In genomic region chr9:33795819-33796218, GRCh38 we compare ENCODE assay signal across 25 cellular contexts. TPM values are rescaled to one million over a fixed set of nuclear protein-coding genes. Genes with fewer than 3 reads are reported as not detected.
DNase-seq lines count a peak whose midpoint lies in the region; ATAC-seq and TF ChIP-seq lines count a peak whose summit lies in the region.
"Had no signal": no experiment of that assay in that cellular context is flagged by ENCODE, and none has a peak within 500 bp of the region (broad histone marks: within the 10 kb centered on the region; RNA-seq: fewer than 3 reads in every experiment).

No MANE protein-coding gene starts in this region.

- H3K4me1 ChIP-seq in upper lobe of right lung, result no peaks in the 10 kb centered on the region
- H3K4me1 ChIP-seq: neural progenitor cell had no signal

- no peak overlapping the region for H3K4me3 Mint-ChIP-seq in T-helper 17 cell
- H3K4me3 Mint-ChIP-seq: activated CD4-positive, alpha-beta T cell treated with anti-CD3 and anti-CD28 coated beads for 36 hours; activated CD8-positive, alpha-beta T cell treated with anti-CD3 and anti-CD28 coated beads, Interleukin-2, amount 10 ng/mL, durations not matched to agents 7 days and 5 days; activated naive CD4-positive, alpha-beta T cell treated with anti-CD3 and anti-CD28 coated beads, Interleukin-2, amount 10 ng/mL, durations not matched to agents 7 days and 5 days; CD4-positive, alpha-beta T cell; neural progenitor cell had no signal

- H3K27me3 Mint-ChIP-seq in T-helper 17 cell, result peaks cover 74% of the 10 kb centered on the region

- no peaks in the 10 kb centered on the region for H3K27me3 ChIP-seq in upper lobe of right lung
- H3K27me3 ChIP-seq: brain microvascular endothelial cell, neural progenitor cell had no signal

- H3K9me3 ChIP-seq in T-helper 17 cell (ENCODE audit: control insufficient read depth, low read length, poor library complexity, severe bottlenecking) (peaks cover 2% of the 10 kb centered on the region), upper lobe of right lung (no peaks in the 10 kb centered on the region)

- H3K36me3 Mint-ChIP-seq in T-helper 17 cell (ENCODE audit: low read depth), result peaks cover 8% of the 10 kb centered on the region
- H3K36me3 Mint-ChIP-seq: activated naive CD4-positive, alpha-beta T cell treated with anti-CD3 and anti-CD28 coated beads, Interleukin-2, amount 10 ng/mL, durations not matched to agents 7 days and 5 days had no signal

- no peak for ATAC-seq in T-helper 17 cell
- peak; percentile 29 for ATAC-seq in left colon
- peak; percentile 57 for ATAC-seq in upper lobe of right lung
- ATAC-seq: activated CD4-positive, alpha-beta T cell treated with anti-CD3 and anti-CD28 coated beads for 36 hours; activated CD8-positive, alpha-beta T cell treated with anti-CD3 and anti-CD28 coated beads, Interleukin-2, amount 10 ng/mL, durations not matched to agents 7 days and 5 days; SK-N-SH treated with all-trans-retinoic acid at 6 μM for 48 hours had no signal

- intact Hi-C loops in left colon (cut with DNase I, micrococcal nuclease) (no loop called here), upper lobe of right lung (cut with DNase I) (no loop called here)

- H3K36me3 ChIP-seq in upper lobe of right lung, result no peaks in the 10 kb centered on the region
- H3K36me3 ChIP-seq: brain microvascular endothelial cell, neural progenitor cell had no signal

- DNase-seq in NCI-H2196 (lab: John Stamatoyannopoulos, UW; ENCODE audit: unreplicated experiment), result peak; percentile 53
- no peak for DNase-seq in NCI-H2196 treated with DMSO at 0.1 percent for 48 hours (lab: John Stamatoyannopoulos, UW; ENCODE audit: unreplicated experiment)
- no peak for DNase-seq in T-helper 17 cell
- DNase-seq in left colon, result no peak
- DNase-seq in upper lobe of right lung, result no peak
- no peak for DNase-seq in caudate nucleus (lab: John Stamatoyannopoulos, UW)
- no peak for DNase-seq in islet precursor cell
- no peak for DNase-seq in SW 1271 (lab: John Stamatoyannopoulos, UW)
- DNase-seq: activated CD4-positive, alpha-beta T cell treated with anti-CD3 and anti-CD28 coated beads for 36 hours; activated CD8-positive, alpha-beta T cell treated with anti-CD3 and anti-CD28 coated beads, Interleukin-2, amount 10 ng/mL, durations not matched to agents 7 days and 5 days; activated naive CD4-positive, alpha-beta T cell treated with anti-CD3 and anti-CD28 coated beads, Interleukin-2, amount 10 ng/mL, durations not matched to agents 7 days and 5 days; brain microvascular endothelial cell; CD4-positive, alpha-beta T cell; EL; GOT3; hippocampal formation; mesenchymal stem cell; NCI-H1092; NCI-H510A; small intestine; stimulated activated naive CD4-positive, alpha-beta T cell had no signal

- peaks cover 5% of the 10 kb centered on the region for H3K4me1 Mint-ChIP-seq in T-helper 17 cell
- H3K4me1 Mint-ChIP-seq: activated naive CD4-positive, alpha-beta T cell treated with anti-CD3 and anti-CD28 coated beads, Interleukin-2, amount 10 ng/mL, durations not matched to agents 7 days and 5 days; neural progenitor cell had no signal

- no peak overlapping the region for H3K4me3 ChIP-seq in upper lobe of right lung
- H3K4me3 ChIP-seq: neural progenitor cell had no signal

- H3K27ac Mint-ChIP-seq in T-helper 17 cell, result peak overlapping the region; percentile 53
- H3K27ac Mint-ChIP-seq: activated CD4-positive, alpha-beta T cell treated with anti-CD3 and anti-CD28 coated beads for 36 hours; activated CD8-positive, alpha-beta T cell treated with anti-CD3 and anti-CD28 coated beads, Interleukin-2, amount 10 ng/mL, durations not matched to agents 7 days and 5 days; activated naive CD4-positive, alpha-beta T cell treated with anti-CD3 and anti-CD28 coated beads, Interleukin-2, amount 10 ng/mL, durations not matched to agents 7 days and 5 days; CD4-positive, alpha-beta T cell; neural progenitor cell had no signal

- TF ChIP-seq CTCF in upper lobe of right lung (IDR thresholded peaks at IDR 0.05), result no peak

- H3K27ac ChIP-seq in upper lobe of right lung (no peak overlapping the region), caudate nucleus (ENCODE audit: low read depth, low read length) (no peak overlapping the region)
- H3K27ac ChIP-seq: brain microvascular endothelial cell, neural progenitor cell had no signal

RNA-seq across cellular contexts. Expression of gene PRSS3, which starts 0.5 kb away (rescaled TPM):
- not detected for total RNA-seq in T-helper 17 cell
- total RNA-seq in left colon, result 100 to 1,000 TPM; 244 to 310 TPM
- not detected for total RNA-seq in upper lobe of right lung
- total RNA-seq: activated CD4-positive, alpha-beta T cell treated with anti-CD3 and anti-CD28 coated beads for 36 hours; activated CD8-positive, alpha-beta T cell treated with anti-CD3 and anti-CD28 coated beads, Interleukin-2, amount 10 ng/mL, durations not matched to agents 7 days and 5 days; CD4-positive, alpha-beta T cell; chondrocyte; urinary bladder had no signal

RNA-seq across cellular contexts. Expression of gene UBE2R2, which starts 21.1 kb away (rescaled TPM):
- total RNA-seq in T-helper 17 cell (10 to 100 TPM; 26.2 to 27.4 TPM), left colon (10 to 100 TPM; 34.1 to 40.8 TPM), upper lobe of right lung (36.7 TPM)

Comparison
In these comparisons a context has a peak if more than half of its experiments do, and no peak if none do; other contexts are left out.
1. RNA of gene PRSS3, which starts 0.5 kb away (total RNA-seq): 244 to 310 TPM in left colon; not detected in T-helper 17 cell and not detected in upper lobe of right lung (single experiment); every median in the first group is over 100 times any median in the second.